ENCODE assay signal across 1 cellular context in genomic region chr20:37336369-37337207, GRCh38.
TF ChIP-seq lines count a peak whose summit lies in the region.

No MANE protein-coding gene starts in this region.

TF ChIP-seq in HepG2, 621 proteins besides CTCF, POLR2A, EP300 and RAD21 (continued from another document and continues in another):
- TF ChIP-seq, protein P1, sequence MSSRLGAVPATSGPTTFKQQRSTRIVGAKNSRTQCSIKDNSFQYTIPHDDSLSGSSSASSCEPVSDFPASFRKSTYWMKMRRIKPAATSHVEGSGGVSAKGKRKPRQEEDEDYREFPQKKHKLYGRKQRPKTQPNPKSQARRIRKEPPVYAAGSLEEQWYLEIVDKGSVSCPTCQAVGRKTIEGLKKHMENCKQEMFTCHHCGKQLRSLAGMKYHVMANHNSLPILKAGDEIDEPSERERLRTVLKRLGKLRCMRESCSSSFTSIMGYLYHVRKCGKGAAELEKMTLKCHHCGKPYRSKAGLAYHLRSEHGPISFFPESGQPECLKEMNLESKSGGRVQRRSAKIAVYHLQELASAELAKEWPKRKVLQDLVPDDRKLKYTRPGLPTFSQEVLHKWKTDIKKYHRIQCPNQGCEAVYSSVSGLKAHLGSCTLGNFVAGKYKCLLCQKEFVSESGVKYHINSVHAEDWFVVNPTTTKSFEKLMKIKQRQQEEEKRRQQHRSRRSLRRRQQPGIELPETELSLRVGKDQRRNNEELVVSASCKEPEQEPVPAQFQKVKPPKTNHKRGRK (CRISPR knock-in tag; IDR thresholded peaks at IDR 0.05) = 0 out of 2 replicates have a peak, but pooled peaks have one; percentile 5
- no peak for TF ChIP-seq PRMT3 (CRISPR knock-in tag; IDR thresholded peaks at IDR 0.05; ENCODE audit: borderline replicate concordance, low read depth)
- TF ChIP-seq MTA3 (CRISPR knock-in tag; IDR thresholded peaks at IDR 0.05) = no peak
- TF ChIP-seq ZNF549 (CRISPR knock-in tag; IDR thresholded peaks at IDR 0.05) = no peak
- no peak for TF ChIP-seq RBFOX2 (IDR thresholded peaks at IDR 0.05; ENCODE audit: low read depth, low read length)
- TF ChIP-seq, protein P2, sequence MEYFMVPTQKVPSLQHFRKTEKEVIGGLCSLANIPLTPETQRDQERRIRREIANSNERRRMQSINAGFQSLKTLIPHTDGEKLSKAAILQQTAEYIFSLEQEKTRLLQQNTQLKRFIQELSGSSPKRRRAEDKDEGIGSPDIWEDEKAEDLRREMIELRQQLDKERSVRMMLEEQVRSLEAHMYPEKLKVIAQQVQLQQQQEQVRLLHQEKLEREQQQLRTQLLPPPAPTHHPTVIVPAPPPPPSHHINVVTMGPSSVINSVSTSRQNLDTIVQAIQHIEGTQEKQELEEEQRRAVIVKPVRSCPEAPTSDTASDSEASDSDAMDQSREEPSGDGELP (IDR thresholded peaks at IDR 0.05; ENCODE audit: borderline replicate concordance, low read depth) = peak; percentile 88; the same call in 1 of the 2 replicates
- TF ChIP-seq ZSCAN12 (CRISPR knock-in tag; IDR thresholded peaks at IDR 0.05) = no peak
- peak; percentile 15; the same call in 1 of the 2 replicates for TF ChIP-seq UBTF (CRISPR knock-in tag; IDR thresholded peaks at IDR 0.05)
- 0 out of 2 replicates have a peak, but pooled peaks have one; percentile 29 for TF ChIP-seq ZNF776 (CRISPR knock-in tag; IDR thresholded peaks at IDR 0.05)
- TF ChIP-seq ATM (IDR thresholded peaks at IDR 0.05; ENCODE audit: borderline replicate concordance) = no peak
- no peak for TF ChIP-seq ZBTB38 (CRISPR knock-in tag; IDR thresholded peaks at IDR 0.05)
- TF ChIP-seq ZNF839 (CRISPR knock-in tag; IDR thresholded peaks at IDR 0.05; ENCODE audit: borderline replicate concordance) = no peak; the same call in 1 of the 2 replicates
- TF ChIP-seq ZBTB34 (CRISPR knock-in tag; IDR thresholded peaks at IDR 0.05) = no peak
- no peak for TF ChIP-seq ZSCAN20 (CRISPR knock-in tag; IDR thresholded peaks at IDR 0.05; ENCODE audit: borderline replicate concordance)
- no peak for TF ChIP-seq MNT (IDR thresholded peaks at IDR 0.05)
- no peak for TF ChIP-seq THAP11 (CRISPR knock-in tag; IDR thresholded peaks at IDR 0.05)
- no peak for TF ChIP-seq MTF2 (CRISPR knock-in tag; IDR thresholded peaks at IDR 0.05; ENCODE audit: borderline replicate concordance)
- TF ChIP-seq HOXA7 (CRISPR knock-in tag; IDR thresholded peaks at IDR 0.05) = no peak
- no peak for TF ChIP-seq PRPF4 (IDR thresholded peaks at IDR 0.05; ENCODE audit: low read depth, low read length, poor library complexity, severe bottlenecking)
- 0 out of 2 replicates have a peak, but pooled peaks have one; percentile 76 for TF ChIP-seq NFKB2 (CRISPR knock-in tag; IDR thresholded peaks at IDR 0.05; ENCODE audit: borderline replicate concordance)
- no peak for TF ChIP-seq SUZ12 (IDR thresholded peaks at IDR 0.05; ENCODE audit: low read depth, low read length)
- TF ChIP-seq ZNF142 (CRISPR knock-in tag; IDR thresholded peaks at IDR 0.05) = peak; percentile 41; the same call in 1 of the 2 replicates
- TF ChIP-seq ZNF225 (CRISPR knock-in tag; IDR thresholded peaks at IDR 0.05) = no peak
- TF ChIP-seq SRSF9 (IDR thresholded peaks at IDR 0.05; ENCODE audit: borderline replicate concordance, insufficient read depth, low read depth, low read length, poor library complexity, severe bottlenecking) = no peak
- TF ChIP-seq ZFP90 (CRISPR knock-in tag; IDR thresholded peaks at IDR 0.05; ENCODE audit: borderline replicate concordance) = peak; percentile 90
- no peak for TF ChIP-seq RFX5 (IDR thresholded peaks at IDR 0.05; ENCODE audit: low read depth, low read length)
- 0 out of 2 replicates have a peak, but pooled peaks have one; percentile 26 for TF ChIP-seq ESRRA (CRISPR knock-in tag; IDR thresholded peaks at IDR 0.05; ENCODE audit: low read depth)
- TF ChIP-seq, protein P3, sequence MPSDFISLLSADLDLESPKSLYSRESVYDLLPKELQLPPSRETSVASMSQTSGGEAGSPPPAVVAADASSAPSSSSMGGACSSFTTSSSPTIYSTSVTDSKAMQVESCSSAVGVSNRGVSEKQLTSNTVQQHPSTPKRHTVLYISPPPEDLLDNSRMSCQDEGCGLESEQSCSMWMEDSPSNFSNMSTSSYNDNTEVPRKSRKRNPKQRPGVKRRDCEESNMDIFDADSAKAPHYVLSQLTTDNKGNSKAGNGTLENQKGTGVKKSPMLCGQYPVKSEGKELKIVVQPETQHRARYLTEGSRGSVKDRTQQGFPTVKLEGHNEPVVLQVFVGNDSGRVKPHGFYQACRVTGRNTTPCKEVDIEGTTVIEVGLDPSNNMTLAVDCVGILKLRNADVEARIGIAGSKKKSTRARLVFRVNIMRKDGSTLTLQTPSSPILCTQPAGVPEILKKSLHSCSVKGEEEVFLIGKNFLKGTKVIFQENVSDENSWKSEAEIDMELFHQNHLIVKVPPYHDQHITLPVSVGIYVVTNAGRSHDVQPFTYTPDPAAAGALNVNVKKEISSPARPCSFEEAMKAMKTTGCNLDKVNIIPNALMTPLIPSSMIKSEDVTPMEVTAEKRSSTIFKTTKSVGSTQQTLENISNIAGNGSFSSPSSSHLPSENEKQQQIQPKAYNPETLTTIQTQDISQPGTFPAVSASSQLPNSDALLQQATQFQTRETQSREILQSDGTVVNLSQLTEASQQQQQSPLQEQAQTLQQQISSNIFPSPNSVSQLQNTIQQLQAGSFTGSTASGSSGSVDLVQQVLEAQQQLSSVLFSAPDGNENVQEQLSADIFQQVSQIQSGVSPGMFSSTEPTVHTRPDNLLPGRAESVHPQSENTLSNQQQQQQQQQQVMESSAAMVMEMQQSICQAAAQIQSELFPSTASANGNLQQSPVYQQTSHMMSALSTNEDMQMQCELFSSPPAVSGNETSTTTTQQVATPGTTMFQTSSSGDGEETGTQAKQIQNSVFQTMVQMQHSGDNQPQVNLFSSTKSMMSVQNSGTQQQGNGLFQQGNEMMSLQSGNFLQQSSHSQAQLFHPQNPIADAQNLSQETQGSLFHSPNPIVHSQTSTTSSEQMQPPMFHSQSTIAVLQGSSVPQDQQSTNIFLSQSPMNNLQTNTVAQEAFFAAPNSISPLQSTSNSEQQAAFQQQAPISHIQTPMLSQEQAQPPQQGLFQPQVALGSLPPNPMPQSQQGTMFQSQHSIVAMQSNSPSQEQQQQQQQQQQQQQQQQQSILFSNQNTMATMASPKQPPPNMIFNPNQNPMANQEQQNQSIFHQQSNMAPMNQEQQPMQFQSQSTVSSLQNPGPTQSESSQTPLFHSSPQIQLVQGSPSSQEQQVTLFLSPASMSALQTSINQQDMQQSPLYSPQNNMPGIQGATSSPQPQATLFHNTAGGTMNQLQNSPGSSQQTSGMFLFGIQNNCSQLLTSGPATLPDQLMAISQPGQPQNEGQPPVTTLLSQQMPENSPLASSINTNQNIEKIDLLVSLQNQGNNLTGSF (CRISPR knock-in tag; IDR thresholded peaks at IDR 0.05) = no peak
- no peak for TF ChIP-seq ZFP62 (CRISPR knock-in tag; IDR thresholded peaks at IDR 0.05)
- TF ChIP-seq SIX4 (CRISPR knock-in tag; IDR thresholded peaks at IDR 0.05) = no peak
- TF ChIP-seq RELA (CRISPR knock-in tag; IDR thresholded peaks at IDR 0.05) = no peak
- TF ChIP-seq ZNF616 (CRISPR knock-in tag; IDR thresholded peaks at IDR 0.05; ENCODE audit: low read depth) = no peak
- no peak for TF ChIP-seq TAF15 (IDR thresholded peaks at IDR 0.05; ENCODE audit: low read depth, low read length, poor library complexity, severe bottlenecking)
- no peak for TF ChIP-seq SMAD1 (CRISPR knock-in tag; IDR thresholded peaks at IDR 0.05; ENCODE audit: borderline replicate concordance, low read depth)
- TF ChIP-seq, protein P4, sequence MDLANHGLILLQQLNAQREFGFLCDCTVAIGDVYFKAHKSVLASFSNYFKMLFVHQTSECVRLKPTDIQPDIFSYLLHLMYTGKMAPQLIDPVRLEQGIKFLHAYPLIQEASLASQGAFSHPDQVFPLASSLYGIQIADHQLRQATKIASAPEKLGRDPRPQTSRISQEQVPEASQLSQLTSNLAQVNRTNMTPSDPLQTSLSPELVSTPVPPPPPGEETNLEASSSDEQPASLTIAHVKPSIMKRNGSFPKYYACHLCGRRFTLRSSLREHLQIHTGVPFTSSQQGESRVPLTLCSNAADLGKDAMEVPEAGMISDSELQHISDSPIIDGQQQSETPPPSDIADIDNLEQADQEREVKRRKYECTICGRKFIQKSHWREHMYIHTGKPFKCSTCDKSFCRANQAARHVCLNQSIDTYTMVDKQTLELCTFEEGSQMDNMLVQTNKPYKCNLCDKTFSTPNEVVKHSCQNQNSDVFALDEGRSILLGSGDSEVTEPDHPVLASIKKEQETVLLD (CRISPR knock-in tag; IDR thresholded peaks at IDR 0.05; ENCODE audit: low read depth) = 0 out of 2 replicates have a peak, but pooled peaks have one; percentile 31
- no peak for TF ChIP-seq AKAP8 (CRISPR knock-in tag; IDR thresholded peaks at IDR 0.05)
- TF ChIP-seq DNMT1 (CRISPR knock-in tag; IDR thresholded peaks at IDR 0.05) = no peak
- no peak for TF ChIP-seq NFYB (CRISPR knock-in tag; IDR thresholded peaks at IDR 0.05)
- TF ChIP-seq MED8 (CRISPR knock-in tag; IDR thresholded peaks at IDR 0.05; ENCODE audit: insufficient replicate concordance) = no peak
- peak; percentile 85; the same call in 1 of the 2 replicates for TF ChIP-seq SIN3A (IDR thresholded peaks at IDR 0.05; ENCODE audit: borderline replicate concordance, low read depth, low read length)
